Comparison of ENCODE assay signal across 8 cellular contexts in the genomic region with DNA sequence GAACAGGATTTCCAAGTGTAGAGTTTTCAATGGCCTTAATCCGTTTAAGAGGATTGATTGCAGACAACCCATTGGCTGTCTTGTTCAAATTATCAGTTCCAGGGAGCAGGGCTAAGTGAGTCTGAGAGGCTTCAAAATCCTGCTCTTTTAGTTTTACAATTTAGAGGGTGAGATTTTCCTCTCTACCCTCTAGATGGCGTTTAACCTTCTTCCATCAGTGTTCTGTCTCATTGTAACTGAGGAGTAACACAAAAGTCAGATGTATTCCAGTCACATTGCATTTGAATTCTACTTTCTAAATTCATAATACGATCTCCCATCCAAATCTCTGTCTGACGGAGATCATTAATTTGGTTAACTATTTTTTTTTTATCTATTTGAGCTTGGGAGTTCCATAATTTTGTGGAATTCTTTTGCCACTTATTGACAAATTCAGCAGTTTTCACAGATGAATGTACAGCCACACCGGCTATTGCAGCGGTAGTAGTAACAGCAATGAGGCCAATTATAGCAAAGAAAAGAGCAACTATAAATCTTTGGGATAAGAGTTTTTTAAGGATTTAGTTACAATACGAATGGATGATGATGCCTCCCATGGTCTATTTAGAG. TPM values are rescaled to one million over a fixed set of nuclear protein-coding genes. Genes with fewer than 3 reads are reported as not detected.
DNase-seq lines count a peak whose midpoint lies in the region; ATAC-seq and TF ChIP-seq lines count a peak whose summit lies in the region.
"Had no signal": no experiment of that assay in that cellular context is flagged by ENCODE, and none has a peak within 500 bp of the region (broad histone marks: within the 10 kb centered on the region; RNA-seq: fewer than 3 reads in every experiment).

No MANE protein-coding gene starts in this region.

- H3K4me2 ChIP-seq in neural progenitor cell, result no peak overlapping the region

- H3K4me1 Mint-ChIP-seq in central memory CD8-positive, alpha-beta T cell, result peaks cover 24% of the 10 kb centered on the region
- H3K4me1 Mint-ChIP-seq in neural progenitor cell, result peaks cover 10% of the 10 kb centered on the region

- H3K27me3 Mint-ChIP-seq in central memory CD8-positive, alpha-beta T cell, result no peaks in the 10 kb centered on the region
- peaks cover 2% of the 10 kb centered on the region for H3K27me3 Mint-ChIP-seq in neural progenitor cell (ENCODE audit: insufficient read depth, low read depth)
- H3K27me3 Mint-ChIP-seq: activated B cell treated with CpG ODN at 0.5 μM for 24 hours had no signal

- H3F3A ChIP-seq in neural progenitor cell (ENCODE audit: low read depth), result peaks cover 37% of the 10 kb centered on the region

- H3K79me2 ChIP-seq in neural progenitor cell (ENCODE audit: low read depth), result peaks cover 32% of the 10 kb centered on the region

- peaks cover 8% of the 10 kb centered on the region for H3K9me3 ChIP-seq in neural progenitor cell (ENCODE audit: low read depth)

- DNase-seq in GM03348 (ENCODE audit: low spot score) (peak; percentile 70), M059J (ENCODE audit: low read depth) (peak; percentile 36), neural progenitor cell (ENCODE audit: low spot score) (peak; percentile 48), NCI-H1417 treated with DMSO at 0.1 percent for 48 hours (lab: John Stamatoyannopoulos, UW) (no peak), HuH-7.5 (ENCODE audit: low spot score) (no peak), mucosa of gallbladder (ENCODE audit: low spot score) (no peak)
- no peak for DNase-seq in central memory CD8-positive, alpha-beta T cell (ENCODE audit: low spot score in 2 of 2)
- DNase-seq: activated B cell treated with CpG ODN at 0.5 μM for 24 hours had no signal

- peaks cover 3% of the 10 kb centered on the region for H3K36me3 Mint-ChIP-seq in central memory CD8-positive, alpha-beta T cell (ENCODE audit: insufficient read depth)
- H3K36me3 Mint-ChIP-seq in neural progenitor cell, result peaks cover 11% of the 10 kb centered on the region

- H4K20me1 ChIP-seq in neural progenitor cell (ENCODE audit: low read depth), result no peaks in the 10 kb centered on the region

- no peak overlapping the region for H3K9ac ChIP-seq in neural progenitor cell

- peaks cover 8% of the 10 kb centered on the region for H3K9me3 Mint-ChIP-seq in central memory CD8-positive, alpha-beta T cell
- peaks cover 23% of the 10 kb centered on the region for H3K9me3 Mint-ChIP-seq in neural progenitor cell

- H3K36me3 ChIP-seq in neural progenitor cell, result peaks cover 8% of the 10 kb centered on the region

- no peak for ATAC-seq in central memory CD8-positive, alpha-beta T cell (replicated peaks; ENCODE audit: extremely low read depth, poor library complexity, severe bottlenecking)

- no peak overlapping the region for H3K27ac ChIP-seq in neural progenitor cell

- no peak overlapping the region for H2AFZ ChIP-seq in neural progenitor cell (replicated peaks)

- H3K27ac Mint-ChIP-seq in central memory CD8-positive, alpha-beta T cell (ENCODE audit: low read depth), result peak overlapping the region; percentile 44
- no peak overlapping the region for H3K27ac Mint-ChIP-seq in neural progenitor cell
- H3K27ac Mint-ChIP-seq: activated B cell treated with CpG ODN at 0.5 μM for 24 hours had no signal

- no peaks in the 10 kb centered on the region for H3K27me3 ChIP-seq in neural progenitor cell

- peaks cover 10% of the 10 kb centered on the region for H3K4me1 ChIP-seq in neural progenitor cell

- TF ChIP-seq CTCF in neural progenitor cell (IDR thresholded peaks at IDR 0.05), result peak; percentile 68

- H3K4me3 Mint-ChIP-seq in central memory CD8-positive, alpha-beta T cell, result no peak overlapping the region
- H3K4me3 Mint-ChIP-seq in neural progenitor cell, result no peak overlapping the region
- H3K4me3 Mint-ChIP-seq: activated B cell treated with CpG ODN at 0.5 μM for 24 hours had no signal

- no peak overlapping the region for H3K4me3 ChIP-seq in neural progenitor cell

RNA-seq across cellular contexts. Expression of a gene that starts 7.8 kb away (rescaled TPM):
- not detected in 2 replicates for total RNA-seq in M059J (2014; rRNA removed; shearing (Covaris generic))
- 0.37 TPM in 1 of 2 replicates, not detected in the other for total RNA-seq in neural progenitor cell (ENCODE audit: low replicate concordance)
- total RNA-seq in mucosa of gallbladder, result 0.43 TPM
- total RNA-seq: activated B cell treated with CpG ODN at 0.5 μM for 24 hours had no signal

RNA-seq across cellular contexts. Expression of a gene that starts 10.4 kb away (rescaled TPM):
- total RNA-seq in M059J (2014; rRNA removed; shearing (Covaris generic)), result not detected in 2 replicates
- total RNA-seq in neural progenitor cell (ENCODE audit: low replicate concordance), result 0.26 and 3.2 TPM in 2 replicates
- total RNA-seq in mucosa of gallbladder, result not detected
- total RNA-seq: activated B cell treated with CpG ODN at 0.5 μM for 24 hours had no signal

RNA-seq across cellular contexts. Expression of a gene that starts 19.2 kb away (rescaled TPM):
- total RNA-seq in M059J (2014; rRNA removed; shearing (Covaris generic)), result not detected in 2 replicates
- total RNA-seq in neural progenitor cell (ENCODE audit: low replicate concordance), result not detected in 2 replicates
- total RNA-seq in mucosa of gallbladder, result 12.9 TPM

RNA-seq across cellular contexts. Expression of a gene that starts 25.7 kb away (rescaled TPM):
- not detected in 2 replicates for total RNA-seq in M059J (2014; rRNA removed; shearing (Covaris generic))
- total RNA-seq in neural progenitor cell (ENCODE audit: low replicate concordance), result not detected in 2 replicates
- total RNA-seq in mucosa of gallbladder, result 7.4 TPM

RNA-seq across cellular contexts. Expression of a gene that starts 29.4 kb away (rescaled TPM):
- not detected in 2 replicates for total RNA-seq in M059J (2014; rRNA removed; shearing (Covaris generic))
- total RNA-seq in neural progenitor cell (ENCODE audit: low replicate concordance) (not detected in 2 replicates), mucosa of gallbladder (0.92 TPM)

Comparison
In these comparisons a context has a peak if more than half of its experiments do, and no peak if none do; other contexts are left out.
1. DNase-seq: peak in GM03348 (single experiment), M059J (single experiment) and neural progenitor cell (single experiment); none in central memory CD8-positive, alpha-beta T cell (0 of 2), NCI-H1417 treated with DMSO at 0.1 percent for 48 hours (single experiment), HuH-7.5 (single experiment) and mucosa of gallbladder (single experiment).
2. RNA of a gene that starts 19.2 kb away (total RNA-seq): 12.9 TPM in mucosa of gallbladder (single experiment); not detected in M059J and not detected in neural progenitor cell; every median in the first group is over 10 times any median in the second.